ENCODE assay signal across 9 cellular contexts in genomic region chr7:74482629-74483401, GRCh38. TPM values are rescaled to one million over a fixed set of nuclear protein-coding genes. Genes with fewer than 3 reads are reported as not detected.
DNase-seq lines count a peak whose midpoint lies in the region; ATAC-seq and TF ChIP-seq lines count a peak whose summit lies in the region.
"Had no signal": no experiment of that assay in that cellular context is flagged by ENCODE, and none has a peak within 500 bp of the region (broad histone marks: within the 10 kb centered on the region; RNA-seq: fewer than 3 reads in every experiment).

No MANE protein-coding gene starts in this region.

- peaks cover 21 to 52% of the 10 kb centered on the region in 2 donors for H3K27me3 Mint-ChIP-seq in effector memory CD8-positive, alpha-beta T cell

- H3K4me1 ChIP-seq in PC-9 (replicated peaks; ENCODE audit: insufficient read depth): peaks cover 68% of the 10 kb centered on the region

- H3K27ac Mint-ChIP-seq in effector memory CD8-positive, alpha-beta T cell: no peak overlapping the region
- H3K27ac Mint-ChIP-seq: T-helper 1 cell treated with Interleukin-12 subunit alpha and Interleukin-12 subunit beta and Interleukin-4 antibody, amounts not matched to agents 30 μg/mL and 1 μg/mL, for 36 hours had no signal

- DNase-seq in DMS114 treated with DMSO at 0.1 percent for 48 hours (lab: John Stamatoyannopoulos, UW; ENCODE audit: unreplicated experiment) (peak; percentile 65), PC-9 (peak; percentile 69 to 70), fibroblast of gingiva (ENCODE audit: low read depth) (peak; percentile 97), renal cortical epithelial cell (ENCODE audit: low read depth) (peak; percentile 98), ureter (ENCODE audit: low spot score) (no peak)
- DNase-seq in effector memory CD8-positive, alpha-beta T cell: no peak
- no peak for DNase-seq in activated naive CD4-positive, alpha-beta T cell treated with anti-CD3 and anti-CD28 coated beads, Interleukin-2, amount 50 U/mL, for 16 hours

- ATAC-seq in GM21737 (IDR thresholded peaks at IDR 0.05; ENCODE audit: unreplicated experiment): no peak
- ATAC-seq in effector memory CD8-positive, alpha-beta T cell (replicated peaks): no peak

- H3K27me3 ChIP-seq in PC-9 (ENCODE audit: insufficient read depth, low read depth): no peaks in the 10 kb centered on the region

- H2AFZ ChIP-seq in PC-9: no peak overlapping the region

- TF ChIP-seq CTCF in PC-9 (conservative IDR thresholded peaks at IDR 0.05): no peak

- H3K4me3 ChIP-seq in PC-9: no peak overlapping the region

- peak overlapping the region; percentile 81 for H3K27ac ChIP-seq in PC-9

- intact Hi-C loops in PC-9 (cut with micrococcal nuclease; ENCODE audit: unreplicated experiment): loop anchor here (2.0 kb wide), 1 partner anchor 30 kb away; the partner anchor contains the start of gene GTF2IRD1

- H3K79me2 ChIP-seq in PC-9 (ENCODE audit: low read depth): peaks cover 42% of the 10 kb centered on the region

- H3K4me2 ChIP-seq in PC-9: peak overlapping the region; percentile 75

- H3K4me3 Mint-ChIP-seq in effector memory CD8-positive, alpha-beta T cell: no peak overlapping the region
- H3K4me3 Mint-ChIP-seq: T-helper 1 cell treated with Interleukin-12 subunit alpha and Interleukin-12 subunit beta and Interleukin-4 antibody, amounts not matched to agents 30 μg/mL and 1 μg/mL, for 36 hours had no signal

- H3K9me3 ChIP-seq in PC-9 (ENCODE audit: insufficient read depth, low read depth): no peaks in the 10 kb centered on the region

- H3K4me1 Mint-ChIP-seq in effector memory CD8-positive, alpha-beta T cell (ENCODE audit: low read depth in 2 of 2): peaks cover 0 to 4% of the 10 kb centered on the region in 2 donors

- POLR2A ChIA-PET in PC-9 (lab: Charles Lee; ENCODE audit: unreplicated experiment): interaction anchor here (0.7 kb wide), 1 partner anchor 228 kb away, joined by 4 read pairs; no protein-coding TSS in a partner anchor

- H4K20me1 ChIP-seq in PC-9 (ENCODE audit: insufficient read depth): no peaks in the 10 kb centered on the region

- no peaks in the 10 kb centered on the region for H3K36me3 ChIP-seq in PC-9 (ENCODE audit: low read depth)

- H3K9me3 Mint-ChIP-seq in effector memory CD8-positive, alpha-beta T cell: no peaks in the 10 kb centered on the region
- H3K9me3 Mint-ChIP-seq: T-helper 1 cell treated with Interleukin-12 subunit alpha and Interleukin-12 subunit beta and Interleukin-4 antibody, amounts not matched to agents 30 μg/mL and 1 μg/mL, for 36 hours had no signal

- CTCF ChIA-PET in PC-9 (lab: Charles Lee): interaction anchor here (0.6 to 0.9 kb wide), 3 partner anchors 77 to 84 kb away, joined by 3 read pairs; no protein-coding TSS in a partner anchor

- no peaks in the 10 kb centered on the region for H3K9me2 ChIP-seq in PC-9 (ENCODE audit: insufficient read depth)

- BruUV-seq in PC-9 (replicated peaks; lab: Mats Ljungman, UMichigan): TSS peak; percentile 11

- H3K36me3 Mint-ChIP-seq in effector memory CD8-positive, alpha-beta T cell (ENCODE audit: insufficient read depth): no peaks in the 10 kb centered on the region

- H3F3A ChIP-seq in PC-9 (ENCODE audit: insufficient read depth, low read depth): peaks cover 42% of the 10 kb centered on the region; the same call in 1 of the 2 replicates

RNA-seq across cellular contexts. Expression of gene GTF2IRD1, which starts 29.1 kb away (rescaled TPM):
- total RNA-seq in PC-9 (2021) (44.0 and 46.7 TPM in 2 replicates), renal cortical epithelial cell (27.3 and 52.2 TPM in 2 replicates), ureter (30.0 TPM)

Comparison
In these comparisons a context has a peak if more than half of its experiments do, and no peak if none do; other contexts are left out.
1. DNase-seq: peak in DMS114 treated with DMSO at 0.1 percent for 48 hours (single experiment), PC-9 (2 of 2), fibroblast of gingiva (single experiment) and renal cortical epithelial cell (single experiment); none in ureter (single experiment), effector memory CD8-positive, alpha-beta T cell (0 of 3) and activated naive CD4-positive, alpha-beta T cell treated with anti-CD3 and anti-CD28 coated beads, Interleukin-2, amount 50 U/mL, for 16 hours (single experiment).